1 cellular context compared by ENCODE assay signal in the genomic region with DNA sequence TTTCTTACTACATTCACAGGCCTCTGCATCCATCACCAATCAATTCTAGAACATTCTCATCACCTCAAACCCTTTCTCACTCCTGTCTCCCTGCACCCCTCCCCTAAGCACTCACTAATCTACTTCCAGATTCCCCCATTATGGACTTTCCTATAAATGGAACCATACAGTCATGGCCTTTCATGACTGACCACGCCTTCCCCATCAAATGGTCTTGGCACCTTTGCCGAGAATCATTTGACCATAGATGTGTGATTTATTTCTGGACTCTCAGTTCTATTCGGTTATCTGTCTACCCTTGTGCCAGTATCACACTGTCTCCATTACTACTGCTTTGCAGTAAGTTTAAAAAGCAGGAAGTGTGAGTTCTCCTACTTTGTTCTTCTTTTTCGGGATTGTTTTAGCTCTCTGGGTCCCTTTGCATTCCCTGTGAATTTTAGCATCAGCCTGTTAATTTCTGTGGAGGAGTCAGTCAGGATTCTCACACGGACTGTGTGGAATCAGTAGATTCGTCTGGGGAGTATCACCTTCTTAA.
TF ChIP-seq lines count a peak whose summit lies in the region.

No MANE protein-coding gene starts in this region.

TF ChIP-seq in HepG2, 621 proteins besides CTCF, POLR2A, EP300 and RAD21 (continued from another document):
- TF ChIP-seq, protein P1, sequence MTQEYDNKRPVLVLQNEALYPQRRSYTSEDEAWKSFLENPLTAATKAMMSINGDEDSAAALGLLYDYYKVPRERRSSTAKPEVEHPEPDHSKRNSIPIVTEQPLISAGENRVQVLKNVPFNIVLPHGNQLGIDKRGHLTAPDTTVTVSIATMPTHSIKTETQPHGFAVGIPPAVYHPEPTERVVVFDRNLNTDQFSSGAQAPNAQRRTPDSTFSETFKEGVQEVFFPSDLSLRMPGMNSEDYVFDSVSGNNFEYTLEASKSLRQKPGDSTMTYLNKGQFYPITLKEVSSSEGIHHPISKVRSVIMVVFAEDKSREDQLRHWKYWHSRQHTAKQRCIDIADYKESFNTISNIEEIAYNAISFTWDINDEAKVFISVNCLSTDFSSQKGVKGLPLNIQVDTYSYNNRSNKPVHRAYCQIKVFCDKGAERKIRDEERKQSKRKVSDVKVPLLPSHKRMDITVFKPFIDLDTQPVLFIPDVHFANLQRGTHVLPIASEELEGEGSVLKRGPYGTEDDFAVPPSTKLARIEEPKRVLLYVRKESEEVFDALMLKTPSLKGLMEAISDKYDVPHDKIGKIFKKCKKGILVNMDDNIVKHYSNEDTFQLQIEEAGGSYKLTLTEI (CRISPR knock-in tag; conservative IDR thresholded peaks at IDR 0.05), result no peak
